ENCODE assay signal across 8 cellular contexts in the genomic region with DNA sequence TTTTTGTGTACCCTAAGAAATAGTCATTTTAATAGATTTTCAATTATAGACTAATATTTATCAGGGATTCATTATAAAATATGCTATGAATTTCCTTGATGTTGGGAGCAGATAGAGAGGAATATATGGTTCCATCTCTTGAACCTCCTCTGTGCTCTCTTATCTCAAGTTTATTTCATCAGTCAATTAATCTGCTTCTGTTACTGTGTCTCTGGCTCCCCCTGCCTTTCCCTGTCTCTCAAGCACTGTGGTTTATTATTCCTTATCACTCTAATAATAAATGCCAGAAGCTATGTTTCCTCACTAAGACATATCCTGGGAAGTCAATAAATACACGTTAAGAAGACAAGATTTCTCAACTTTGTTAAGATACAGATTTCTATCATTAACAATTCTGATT.
DNase-seq lines count a peak whose midpoint lies in the region; TF ChIP-seq lines count a peak whose summit lies in the region.
"Not testable (repeated sequence)": the region's sequence is repeated elsewhere in the genome, so short reads cannot be mapped to it uniquely, and the experiment has no call there.

No MANE protein-coding gene starts in this region.

- H3K27ac Mint-ChIP-seq in endothelial cell (ENCODE audit: unreplicated experiment); neural crest cell (ENCODE audit: unreplicated experiment); type B pancreatic cell: not testable (repeated sequence)

- H3K9me3 ChIP-seq in adipocyte (ENCODE audit: control insufficient read depth, low read length): not testable (repeated sequence)

- not testable (repeated sequence) for H3K4me1 Mint-ChIP-seq in endothelial cell (ENCODE audit: unreplicated experiment); type B pancreatic cell (ENCODE audit: unreplicated experiment)
- peaks cover 12% of the 10 kb centered on the region for H3K4me1 Mint-ChIP-seq in neural crest cell

- not testable (repeated sequence) for H3K4me1 ChIP-seq in adipocyte (ENCODE audit: control insufficient read depth, insufficient read depth, low read length)

- not testable (repeated sequence) for TF ChIP-seq CTCF in endothelial cell (IDR thresholded peaks at IDR 0.05; ENCODE audit: unreplicated experiment)
- TF ChIP-seq CTCF in neural crest cell (conservative IDR thresholded peaks at IDR 0.05): peak; percentile 49
- peak; percentile 56 for TF ChIP-seq CTCF in type B pancreatic cell (conservative IDR thresholded peaks at IDR 0.05)

- not testable (repeated sequence) for H3K27me3 Mint-ChIP-seq in endothelial cell (ENCODE audit: unreplicated experiment); neural crest cell (ENCODE audit: low read depth); type B pancreatic cell

- H3K36me3 ChIP-seq in adipocyte (ENCODE audit: control insufficient read depth, insufficient read depth, low read length, severe bottlenecking): not testable (repeated sequence)

- H3K36me3 Mint-ChIP-seq in endothelial cell (ENCODE audit: low read depth, unreplicated experiment); neural crest cell (ENCODE audit: low read depth); type B pancreatic cell: not testable (repeated sequence)

- not testable (repeated sequence) for H3K9me3 Mint-ChIP-seq in endothelial cell (ENCODE audit: unreplicated experiment); neural crest cell; type B pancreatic cell

- not testable (repeated sequence) for H3K27me3 ChIP-seq in adipocyte (replicated peaks; ENCODE audit: control insufficient read depth, insufficient read depth, low read length)

- H3K9ac ChIP-seq in adipocyte (ENCODE audit: low read length): not testable (repeated sequence)

- H3K4me3 ChIP-seq in adipocyte (ENCODE audit: low read length): not testable (repeated sequence)

- DNase-seq in DMS53 (lab: John Stamatoyannopoulos, UW): peak; percentile 22
- DNase-seq in LoVo (ENCODE audit: low spot score): peak; percentile 0
- peak; percentile 62 for DNase-seq in OCI-M1 (lab: John Stamatoyannopoulos, UW)
- peak; percentile 34 for DNase-seq in adipocyte (ENCODE audit: low read depth)
- peak; percentile 8 for DNase-seq in endothelial cell (ENCODE audit: low spot score)
- DNase-seq in inferior parietal cortex (ENCODE audit: extremely low spot score): peak; percentile 2
- peak; percentile 11 for DNase-seq in neural crest cell (ENCODE audit: low read depth, low spot score)
- not testable (repeated sequence) for DNase-seq in type B pancreatic cell (ENCODE audit: extremely low spot score, unreplicated experiment)

- not testable (repeated sequence) for H3K4me3 Mint-ChIP-seq in endothelial cell (ENCODE audit: unreplicated experiment); neural crest cell; type B pancreatic cell
